In genomic region chr4:48342559-48342878, GRCh38 we compare ENCODE assay signal across 8 cellular contexts. TPM values are rescaled to one million over a fixed set of nuclear protein-coding genes. Genes with fewer than 3 reads are reported as not detected.
DNase-seq lines count a peak whose midpoint lies in the region; ATAC-seq and TF ChIP-seq lines count a peak whose summit lies in the region.

No MANE protein-coding gene starts in this region.

- no peak for ATAC-seq in GM18858 (IDR thresholded peaks at IDR 0.05; ENCODE audit: unreplicated experiment)
- ATAC-seq in GM18867 (IDR thresholded peaks at IDR 0.05; ENCODE audit: unreplicated experiment) = no peak

- H3K4me1 ChIP-seq in skeletal muscle satellite cell (ENCODE audit: control insufficient read depth, insufficient read depth, low read length) = peaks cover 47% of the 10 kb centered on the region

- H3K9me3 ChIP-seq in WERI-Rb-1 (ENCODE audit: severe bottlenecking) (no peaks in the 10 kb centered on the region), skeletal muscle satellite cell (replicated peaks; ENCODE audit: low read length) (no peaks in the 10 kb centered on the region)

- H3K27ac ChIP-seq in WERI-Rb-1 = peak overlapping the region; percentile 93

- DNase-seq in activated CD4-positive, alpha-beta T cell treated with anti-CD3 and anti-CD28 coated beads for 1 hour = peak; percentile 8
- no peak for DNase-seq in activated CD4-positive, alpha-beta T cell treated with anti-CD3 and anti-CD28 coated beads, Interleukin-2, amount 50 U/mL, for 48 hours
- no peak for DNase-seq in WERI-Rb-1
- no peak for DNase-seq in fibroblast of mammary gland (ENCODE audit: low read depth)
- no peak for DNase-seq in GM03348 (ENCODE audit: low spot score)

- H3K36me3 ChIP-seq in WERI-Rb-1 (peaks cover 8% of the 10 kb centered on the region), skeletal muscle satellite cell (ENCODE audit: insufficient read depth, low read length) (no peaks in the 10 kb centered on the region)

- H3K4me3 ChIP-seq in WERI-Rb-1 (ENCODE audit: low read depth, low read length) (peak overlapping the region; percentile 87), fibroblast of mammary gland (ENCODE audit: control insufficient read depth, low read depth, low read length) (peak overlapping the region; percentile 82), skeletal muscle satellite cell (ENCODE audit: low read length) (peak overlapping the region; percentile 82)

- H3K27me3 ChIP-seq in WERI-Rb-1 (ENCODE audit: insufficient read depth, low read depth, severe bottlenecking) = no peaks in the 10 kb centered on the region
- no peaks in the 10 kb centered on the region for H3K27me3 ChIP-seq in skeletal muscle satellite cell (ENCODE audit: control insufficient read depth, insufficient read depth, low read length)

- no peak for TF ChIP-seq CTCF in WERI-Rb-1 (IDR thresholded peaks at IDR 0.05; ENCODE audit: low read depth, low read length)
- no peak for TF ChIP-seq CTCF in fibroblast of mammary gland (conservative IDR thresholded peaks at IDR 0.05; ENCODE audit: control insufficient read depth, insufficient read depth, low read depth, low read length)

- peak overlapping the region; percentile 84 for H3K4me2 ChIP-seq in skeletal muscle satellite cell (ENCODE audit: low read length)

- peak overlapping the region; percentile 99 for H3K9ac ChIP-seq in skeletal muscle satellite cell (ENCODE audit: low read depth, low read length)

RNA-seq across cellular contexts. Expression of gene SLAIN2, which starts 1.2 kb away (rescaled TPM):
- total RNA-seq in skeletal muscle satellite cell (2012; rRNA removed) = 18.8 and 28.8 TPM in 2 replicates
